In genomic region chr4:70932984-70933383, GRCh38 we compare ENCODE assay signal across 27 cellular contexts.
"Had no signal": no experiment of that assay in that cellular context is flagged by ENCODE, and none has a peak within 500 bp of the region (broad histone marks: within the 10 kb centered on the region; RNA-seq: fewer than 3 reads in every experiment).

No MANE protein-coding gene starts in this region.

- H2AFZ ChIP-seq: neural progenitor cell had no signal

- DNase-seq: dorsolateral prefrontal cortex; effector CD4-positive, alpha-beta T cell; foreskin fibroblast; heart right ventricle; hypothalamus; immature natural killer cell; islet precursor cell; kidney glomerular epithelial cell; left ventricle myocardium superior; lower lobe of right lung; natural killer cell; psoas muscle; right cardiac atrium; sigmoid colon; stimulated activated CD4-positive, alpha-beta T cell treated with anti-CD3 and anti-CD28 coated beads, Interleukin-4, amount 100 ng/mL, for 4 hours; stimulated activated naive CD8-positive, alpha-beta T cell treated with anti-CD3 and anti-CD28 coated beads, Interleukin-15, Interleukin-2, amounts not matched to agents 100 U/mL and 50 U/mL, for 24 hours; substantia nigra; testis; tibial artery; upper lobe of right lung; uterus had no signal

- H3K9me3 Mint-ChIP-seq: immature natural killer cell; natural killer cell; stimulated activated memory B cell treated with anti-CD40 and anti-IgM and Interleukin-4, amounts not matched to agents 10 μg/mL and 1 μg/mL and 100 μg/mL, for 72 hours had no signal

- H3K9ac ChIP-seq: neural progenitor cell had no signal

- H3K9me3 ChIP-seq: gastroesophageal sphincter, lower lobe of right lung, psoas muscle, sigmoid colon, testis, tibial artery, upper lobe of right lung, uterus had no signal

- ATAC-seq: esophagus mucosa; gastroesophageal sphincter; heart right ventricle; left ventricle myocardium superior; lower lobe of right lung; natural killer cell; psoas muscle; right cardiac atrium; stimulated activated memory B cell treated with anti-CD40 and anti-IgM and Interleukin-4, amounts not matched to agents 10 μg/mL and 1 μg/mL and 100 μg/mL, for 72 hours; stimulated activated naive CD8-positive, alpha-beta T cell treated with anti-CD3 and anti-CD28 coated beads, Interleukin-15, Interleukin-2, amounts not matched to agents 100 U/mL and 50 U/mL, for 24 hours; upper lobe of right lung had no signal

- H3K27ac ChIP-seq: dorsolateral prefrontal cortex, epithelial cell of prostate, gastroesophageal sphincter, heart right ventricle, lower lobe of right lung, neural progenitor cell, psoas muscle, sigmoid colon, testis, tibial artery, upper lobe of right lung, uterus had no signal

- H3K36me3 Mint-ChIP-seq: immature natural killer cell, natural killer cell had no signal

- H3K4me3 ChIP-seq: dorsolateral prefrontal cortex, gastroesophageal sphincter, heart right ventricle, lower lobe of right lung, neural progenitor cell, psoas muscle, sigmoid colon, testis, tibial artery, upper lobe of right lung, uterus had no signal

- H3K4me1 ChIP-seq: neural progenitor cell, psoas muscle, testis, uterus had no signal

- H3K4me3 Mint-ChIP-seq: immature natural killer cell; natural killer cell; neural progenitor cell; stimulated activated memory B cell treated with anti-CD40 and anti-IgM and Interleukin-4, amounts not matched to agents 10 μg/mL and 1 μg/mL and 100 μg/mL, for 72 hours had no signal

- H3K27me3 ChIP-seq: dorsolateral prefrontal cortex, gastroesophageal sphincter, heart right ventricle, neural progenitor cell, sigmoid colon, testis, tibial artery, upper lobe of right lung, uterus had no signal

- H3K4me2 ChIP-seq: neural progenitor cell had no signal

- H3K27me3 Mint-ChIP-seq: stimulated activated memory B cell treated with anti-CD40 and anti-IgM and Interleukin-4, amounts not matched to agents 10 μg/mL and 1 μg/mL and 100 μg/mL, for 72 hours had no signal

- FAIRE-seq: colon had no signal

- H3K27ac Mint-ChIP-seq: natural killer cell; neural progenitor cell; stimulated activated memory B cell treated with anti-CD40 and anti-IgM and Interleukin-4, amounts not matched to agents 10 μg/mL and 1 μg/mL and 100 μg/mL, for 72 hours had no signal

- H3K36me3 ChIP-seq: gastroesophageal sphincter, lower lobe of right lung, neural progenitor cell, sigmoid colon, tibial artery, upper lobe of right lung, uterus had no signal
